In genomic region chr3:123792473-123793201, GRCh38 we compare ENCODE assay signal across 16 cellular contexts.
DNase-seq lines count a peak whose midpoint lies in the region; ATAC-seq and TF ChIP-seq lines count a peak whose summit lies in the region.
"Had no signal": no experiment of that assay in that cellular context is flagged by ENCODE, and none has a peak within 500 bp of the region (broad histone marks: within the 10 kb centered on the region; RNA-seq: fewer than 3 reads in every experiment).

No MANE protein-coding gene starts in this region.

- ATAC-seq in T-cell (replicated peaks in 1 of 4), result no peak
- ATAC-seq: effector memory CD8-positive, alpha-beta T cell; natural killer cell treated with Interleukin-12 subunit alpha and Interleukin-12 subunit beta and Interleukin-15 and Interleukin-18, amount 100 ng/mL, for 72 hours had no signal

- H3K4ac ChIP-seq in trophoblast cell (ENCODE audit: low read depth, low read length), result no peak overlapping the region

- H3K27ac ChIP-seq in Peyer's patch (peak overlapping the region in 3 of 4 donors; percentile 30 to 80 (median 44)), trophoblast cell (ENCODE audit: low read depth, low read length) (peak overlapping the region; percentile 94)

- H3K36me3 Mint-ChIP-seq in T-cell, result no peaks in the 10 kb centered on the region
- no peaks in the 10 kb centered on the region for H3K36me3 Mint-ChIP-seq in activated T-cell treated with anti-CD3 and anti-CD28 coated beads, Interleukin-2, amount 50 U/mL, for 24 hours (ENCODE audit: low read depth)
- H3K36me3 Mint-ChIP-seq: natural killer cell treated with Interleukin-12 subunit alpha and Interleukin-12 subunit beta and Interleukin-15 and Interleukin-18, amount 100 ng/mL, for 72 hours had no signal

- no peaks in the 10 kb centered on the region for H3K4me1 Mint-ChIP-seq in T-cell
- no peaks in the 10 kb centered on the region for H3K4me1 Mint-ChIP-seq in activated T-cell treated with anti-CD3 and anti-CD28 coated beads, Interleukin-2, amount 50 U/mL, for 24 hours (ENCODE audit: low read depth)

- no peaks in the 10 kb centered on the region for H3K9me3 ChIP-seq in Peyer's patch
- H3K9me3 ChIP-seq in trophoblast cell (ENCODE audit: insufficient read depth, low read depth, low read length), result no peaks in the 10 kb centered on the region

- peak overlapping the region; percentile 21 for H2BK12ac ChIP-seq in trophoblast cell (ENCODE audit: low read length)

- H2AK5ac ChIP-seq in trophoblast cell (ENCODE audit: low read length), result no peak overlapping the region

- no peak overlapping the region for H3K14ac ChIP-seq in trophoblast cell (ENCODE audit: low read length)

- H3K9ac ChIP-seq in trophoblast cell (ENCODE audit: low read length), result no peak overlapping the region

- peaks cover 16 to 19% of the 10 kb centered on the region in 2 donors for H3K27me3 Mint-ChIP-seq in T-cell
- H3K27me3 Mint-ChIP-seq in activated T-cell treated with anti-CD3 and anti-CD28 coated beads, Interleukin-2, amount 50 U/mL, for 24 hours, result peaks cover 22% of the 10 kb centered on the region

- no peak overlapping the region for H4K12ac ChIP-seq in trophoblast cell (ENCODE audit: low read depth, low read length)

- H2AFZ ChIP-seq in trophoblast cell (ENCODE audit: insufficient read depth, low read length, poor library complexity), result no peak overlapping the region

- H3K4me3 ChIP-seq in Peyer's patch, result no peak overlapping the region
- H3K4me3 ChIP-seq in fibroblast of villous mesenchyme (ENCODE audit: low read depth, low read length), result no peak overlapping the region
- no peak overlapping the region for H3K4me3 ChIP-seq in trophoblast cell (ENCODE audit: low read depth, low read length)
- H3K4me3 ChIP-seq: lung had no signal

- peak overlapping the region; percentile 92 for H4K91ac ChIP-seq in trophoblast cell (ENCODE audit: low read depth, low read length)

- no peaks in the 10 kb centered on the region for H3K9me3 Mint-ChIP-seq in T-cell
- H3K9me3 Mint-ChIP-seq in activated T-cell treated with anti-CD3 and anti-CD28 coated beads, Interleukin-2, amount 50 U/mL, for 24 hours, result no peaks in the 10 kb centered on the region
- H3K9me3 Mint-ChIP-seq: activated T-helper 2 cell treated with anti-CD3 and anti-CD28 coated beads, Interferon-gamma antibody, Interleukin-2, Interleukin-4, amounts not matched to agents 10 μg/mL and 5 μg/mL and 100 μg/mL, durations not matched to agents 14 hours and 24 hours and 36 hours; effector memory CD8-positive, alpha-beta T cell; natural killer cell treated with Interleukin-12 subunit alpha and Interleukin-12 subunit beta and Interleukin-15 and Interleukin-18, amount 100 ng/mL, for 72 hours had no signal

- no peak overlapping the region for H4K8ac ChIP-seq in trophoblast cell (ENCODE audit: low read depth, low read length)

- peak overlapping the region; percentile 87 for H2BK120ac ChIP-seq in trophoblast cell (ENCODE audit: insufficient read depth, low read length, poor library complexity)

- H3K4me1 ChIP-seq in Peyer's patch (peaks cover 0 to 5% (median 0%) of the 10 kb centered on the region in 4 donors), trophoblast cell (ENCODE audit: control insufficient read depth in 1 of 2, insufficient read depth in 2 of 2, low read length in 2 of 2) (peaks cover 34 to 46% of the 10 kb centered on the region in 2 experiments)

- no peak overlapping the region for H3K4me3 Mint-ChIP-seq in T-cell
- H3K4me3 Mint-ChIP-seq in activated T-cell treated with anti-CD3 and anti-CD28 coated beads, Interleukin-2, amount 50 U/mL, for 24 hours, result no peak overlapping the region
- H3K4me3 Mint-ChIP-seq: effector memory CD8-positive, alpha-beta T cell; natural killer cell treated with Interleukin-12 subunit alpha and Interleukin-12 subunit beta and Interleukin-15 and Interleukin-18, amount 100 ng/mL, for 72 hours had no signal

- peak overlapping the region; percentile 65 for H2BK5ac ChIP-seq in trophoblast cell (ENCODE audit: low read depth, low read length, poor library complexity)

- H3K36me3 ChIP-seq in Peyer's patch (no peaks in the 10 kb centered on the region), trophoblast cell (ENCODE audit: control insufficient read depth in 1 of 2, insufficient read depth in 2 of 2, low read length in 2 of 2) (no peaks in the 10 kb centered on the region)

- TF ChIP-seq POLR2A in Peyer's patch (IDR thresholded peaks at IDR 0.05), result no peak

- no peak for TF ChIP-seq CTCF in Peyer's patch (IDR thresholded peaks at IDR 0.05)
- no peak for TF ChIP-seq CTCF in fibroblast of villous mesenchyme (IDR thresholded peaks at IDR 0.05; ENCODE audit: insufficient read depth, low read depth, low read length)

- CTCF ChIA-PET in T-cell (lab: Charles Lee), result no interaction called here

- no CpG with 5 or more reads among the region's 6 CpGs for WGBS in trophoblast cell (ENCODE audit: extremely low coverage, insufficient coverage, insufficient read length)

- H3K27ac Mint-ChIP-seq in T-cell, result no peak overlapping the region
- no peak overlapping the region for H3K27ac Mint-ChIP-seq in activated T-cell treated with anti-CD3 and anti-CD28 coated beads, Interleukin-2, amount 50 U/mL, for 24 hours
- H3K27ac Mint-ChIP-seq: activated T-helper 2 cell treated with anti-CD3 and anti-CD28 coated beads, Interferon-gamma antibody, Interleukin-2, Interleukin-4, amounts not matched to agents 10 μg/mL and 5 μg/mL and 100 μg/mL, durations not matched to agents 14 hours and 24 hours and 36 hours; effector memory CD8-positive, alpha-beta T cell; natural killer cell treated with Interleukin-12 subunit alpha and Interleukin-12 subunit beta and Interleukin-15 and Interleukin-18, amount 100 ng/mL, for 72 hours had no signal

- peak; percentile 83 for DNase-seq in EL
- DNase-seq in Peyer's patch, result no peak
- DNase-seq in fibroblast of villous mesenchyme (ENCODE audit: low read depth), result peak; percentile 78
- DNase-seq in trophoblast cell, result peak; percentile 94 to 96
- no peak for DNase-seq in T-cell
- no peak for DNase-seq in activated T-cell treated with anti-CD3 and anti-CD28 coated beads, Interleukin-2, amount 50 U/mL, for 24 hours
- DNase-seq in dermis blood vessel endothelial cell, result no peak
- no peak for DNase-seq in GM19238 (ENCODE audit: insufficient read length, low spot score)
- DNase-seq: central memory CD4-positive, alpha-beta T cell; effector memory CD8-positive, alpha-beta T cell; H7; NCI-H774; retina had no signal

- POLR2A ChIA-PET in T-cell (lab: Charles Lee), result no interaction called here

- H3K18ac ChIP-seq in trophoblast cell (ENCODE audit: low read length), result no peak overlapping the region

- H3K27me3 ChIP-seq in Peyer's patch, result no peaks in the 10 kb centered on the region
- no peaks in the 10 kb centered on the region for H3K27me3 ChIP-seq in trophoblast cell (ENCODE audit: insufficient read depth, low read length)

- peak overlapping the region; percentile 36 for H3K4me2 ChIP-seq in trophoblast cell (ENCODE audit: low read length)

- H3K79me2 ChIP-seq in trophoblast cell (ENCODE audit: control insufficient read depth, insufficient read depth, low read length, poor library complexity), result peaks cover 5% of the 10 kb centered on the region

- H3K23ac ChIP-seq in trophoblast cell (ENCODE audit: low read length), result no peak overlapping the region

- H3K79me1 ChIP-seq in trophoblast cell (ENCODE audit: low read length), result peaks cover 47% of the 10 kb centered on the region

Comparison
In these comparisons a context has a peak if more than half of its experiments do, and no peak if none do; other contexts are left out.
1. DNase-seq: peak in EL (single experiment), fibroblast of villous mesenchyme (single experiment) and trophoblast cell (2 of 2); none in Peyer's patch (0 of 3), T-cell (0 of 34), activated T-cell treated with anti-CD3 and anti-CD28 coated beads, Interleukin-2, amount 50 U/mL, for 24 hours (single experiment), dermis blood vessel endothelial cell (single experiment) and GM19238 (single experiment).